ENCODE assay signal across 9 cellular contexts in the genomic region with DNA sequence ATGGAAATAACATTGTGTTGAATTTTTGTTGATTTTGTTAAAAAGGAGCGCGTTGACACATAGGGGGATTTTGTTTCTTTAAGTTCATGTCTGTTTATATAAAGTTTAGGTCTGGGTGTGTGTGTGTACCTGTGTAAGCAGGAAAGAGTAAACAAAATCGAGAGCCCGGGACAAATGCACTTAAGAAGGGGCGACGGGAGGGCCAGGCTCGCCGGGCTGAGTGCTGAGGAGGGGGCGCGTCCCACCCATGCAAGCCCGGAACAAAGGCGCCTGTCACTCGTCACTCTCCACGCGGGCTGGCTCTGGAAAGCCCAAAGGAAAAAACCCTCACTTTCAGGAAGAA. TPM values are rescaled to one million over a fixed set of nuclear protein-coding genes. Genes with fewer than 3 reads are reported as not detected.
DNase-seq lines count a peak whose midpoint lies in the region; ATAC-seq and TF ChIP-seq lines count a peak whose summit lies in the region.
"Had no signal": no experiment of that assay in that cellular context is flagged by ENCODE, and none has a peak within 500 bp of the region (broad histone marks: within the 10 kb centered on the region; RNA-seq: fewer than 3 reads in every experiment).

No MANE protein-coding gene starts in this region.

- ATAC-seq in HG02885 (IDR thresholded peaks at IDR 0.05; ENCODE audit: poor library complexity, unreplicated experiment) (peak; percentile 11), natural killer cell (no peak), GM18858 (IDR thresholded peaks at IDR 0.05; ENCODE audit: unreplicated experiment) (no peak)
- ATAC-seq: HCT116 had no signal

- no peaks in the 10 kb centered on the region for H3K9me3 ChIP-seq in AG04450 (ENCODE audit: control insufficient read depth, insufficient read depth, low read length)

- no peak overlapping the region for H3K27ac Mint-ChIP-seq in natural killer cell

- H3K36me3 Mint-ChIP-seq in natural killer cell = no peaks in the 10 kb centered on the region

- CTCF ChIA-PET in AG04450 (lab: Charles Lee) = no interaction called here

- intact Hi-C loops in dorsolateral prefrontal cortex (cut with DNase I) (no loop called here), natural killer cell (cut with micrococcal nuclease) (no loop called here)

- POLR2A ChIA-PET in AG04450 (lab: Yijun Ruan, JAX) = no interaction called here

- peak overlapping the region; percentile 55 for H3K4me3 Mint-ChIP-seq in natural killer cell

- H3K4me3 ChIP-seq in AG04450 (ENCODE audit: low read depth, low read length) = peak overlapping the region; percentile 55
- H3K4me3 ChIP-seq in dorsolateral prefrontal cortex = peak overlapping the region; percentile 15 to 75 (median 57)

- peaks cover 53 to 67% of the 10 kb centered on the region in 2 donors for H3K27me3 Mint-ChIP-seq in natural killer cell (ENCODE audit: low read depth in 2 of 2)

- TF ChIP-seq CTCF in AG04450 (IDR thresholded peaks at IDR 0.05; ENCODE audit: low read depth, low read length) (no peak), dorsolateral prefrontal cortex (IDR thresholded peaks at IDR 0.05 in 54 of 56, conservative IDR thresholded peaks at IDR 0.05 in 2 of 56; ENCODE audit: low read depth in 1 of 56, partially characterized antibody in 56 of 56) (no peak), natural killer cell (IDR thresholded peaks at IDR 0.05) (no peak)

- DNase-seq in AG04450 (ENCODE audit: low read depth, low spot score) (no peak), dorsolateral prefrontal cortex (no peak), natural killer cell (no peak), GOT3 (lab: John Stamatoyannopoulos, UW) (no peak)
- DNase-seq in stimulated activated CD4-positive, alpha-beta T cell treated with anti-CD3 and anti-CD28 coated beads, Interleukin-2, amount 100 ng/mL, for 48 hours = no peak
- no peak for DNase-seq in activated CD8-positive, alpha-beta memory T cell treated with anti-CD3 and anti-CD28 coated beads, Interleukin-2, amount 50 U/mL, for 48 hours

- no peak overlapping the region for H3K27ac ChIP-seq in AG04450 (ENCODE audit: low read depth, low read length)
- peak overlapping the region in 18 of 59 donors; percentile 1 to 84 (median 56) for H3K27ac ChIP-seq in dorsolateral prefrontal cortex

- peaks cover 22% of the 10 kb centered on the region for H3K27me3 ChIP-seq in AG04450 (ENCODE audit: control insufficient read depth, insufficient read depth, low read length)
- H3K27me3 ChIP-seq in dorsolateral prefrontal cortex = peaks cover 0 to 65% (median 14%) of the 10 kb centered on the region in 45 donors

- H3K9me3 Mint-ChIP-seq in natural killer cell = no peaks in the 10 kb centered on the region

- peaks cover 13 to 16% of the 10 kb centered on the region in 2 donors for H3K4me1 Mint-ChIP-seq in natural killer cell

RNA-seq across cellular contexts. Expression of a gene that starts 28.8 kb away (rescaled TPM):
- 0.16 and 0.27 TPM in 2 replicates for polyA plus RNA-seq in AG04450 (2011; rRNA removed)
- 0.52 and 0.92 TPM in 2 replicates for polyA minus RNA-seq in AG04450 (2011; rRNA and poly(A)+ RNA removed)
- total RNA-seq in dorsolateral prefrontal cortex (10 to 100 TPM in 116 of 120 experiments, 1 to 10 TPM in 4; 8.5 to 40.4 (median 21.4) TPM), natural killer cell (10 to 100 TPM in 1 of 3 donors, 1 to 10 TPM in 2; 8.0 to 13.4 (median 8.4) TPM)

RNA-seq across cellular contexts. Expression of a gene that starts 38.9 kb away (rescaled TPM):
- 5.7 and 6.1 TPM in 2 replicates for polyA plus RNA-seq in AG04450 (2011; rRNA removed)
- 9.1 and 10.7 TPM in 2 replicates for polyA minus RNA-seq in AG04450 (2011; rRNA and poly(A)+ RNA removed)
- total RNA-seq in dorsolateral prefrontal cortex (10 to 100 TPM; 15.7 to 36.4 (median 25.3) TPM), natural killer cell (10 to 100 TPM; 65.1 to 91.4 (median 83.2) TPM)

RNA-seq across cellular contexts. Expression of a gene that starts 41.7 kb away (rescaled TPM):
- 77.5 and 84.0 TPM in 2 replicates for polyA plus RNA-seq in AG04450 (2011; rRNA removed)
- polyA minus RNA-seq in AG04450 (2011; rRNA and poly(A)+ RNA removed) = 61.3 and 65.6 TPM in 2 replicates
- total RNA-seq in dorsolateral prefrontal cortex (100 to 1,000 TPM; 154 to 378 (median 280) TPM), natural killer cell (100 to 1,000 TPM in 1 of 3 donors, 10 to 100 TPM in 2; 68.6 to 102 (median 77.3) TPM)
